In the genomic region with DNA sequence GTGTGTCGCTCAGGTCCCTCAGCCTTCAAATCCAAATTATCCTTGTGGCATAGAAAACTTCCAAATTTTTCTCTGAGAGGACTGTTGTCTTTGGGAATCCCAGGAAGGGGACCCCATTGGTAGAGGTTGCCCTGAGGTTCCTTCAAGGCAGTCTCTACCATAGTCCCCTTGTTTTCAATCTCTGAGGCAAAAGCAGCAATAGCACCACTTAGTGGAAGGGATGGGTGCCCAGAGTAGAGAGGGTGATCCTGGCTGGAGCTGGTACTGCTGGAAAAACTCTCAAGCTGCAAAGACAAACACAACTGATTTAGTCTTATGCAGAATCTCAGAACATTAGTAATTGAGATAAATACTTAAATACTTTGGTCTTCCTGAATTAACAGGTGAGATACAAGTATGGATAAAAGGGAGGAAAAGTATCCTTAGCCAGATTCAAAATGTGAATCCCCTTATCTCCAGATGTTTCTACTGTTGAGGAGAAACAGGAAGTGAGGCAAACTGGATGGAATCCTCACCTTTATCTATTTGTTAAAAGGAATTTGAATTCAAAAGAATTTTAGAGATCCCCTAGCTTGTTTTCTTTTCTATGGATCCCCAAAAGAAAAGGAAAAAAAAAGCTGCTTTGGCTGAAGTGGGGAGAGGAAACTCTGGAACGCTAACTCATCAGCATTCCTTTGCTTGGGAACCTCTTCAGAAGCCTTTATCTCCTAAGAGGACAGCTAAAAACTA, we compare ENCODE assay signal across 9 cellular contexts. TPM values are rescaled to one million over a fixed set of nuclear protein-coding genes. Genes with fewer than 3 reads are reported as not detected.
DNase-seq lines count a peak whose midpoint lies in the region; TF ChIP-seq lines count a peak whose summit lies in the region.
"Had no signal": no experiment of that assay in that cellular context is flagged by ENCODE, and none has a peak within 500 bp of the region (broad histone marks: within the 10 kb centered on the region; RNA-seq: fewer than 3 reads in every experiment).

No MANE protein-coding gene starts in this region.

- no peaks in the 10 kb centered on the region for H3K27me3 ChIP-seq in Karpas-422 (ENCODE audit: low read length)
- H3K27me3 ChIP-seq: SJSA1 had no signal

- H3K4me3 ChIP-seq in Karpas-422 (ENCODE audit: low read length) = no peak overlapping the region
- H3K4me3 ChIP-seq in choroid plexus epithelial cell (ENCODE audit: low read depth, low read length) = no peak overlapping the region
- H3K4me3 ChIP-seq: SJSA1 had no signal

- no peaks in the 10 kb centered on the region for H3K9me3 ChIP-seq in Karpas-422 (ENCODE audit: low read length)
- H3K9me3 ChIP-seq: SJSA1 had no signal

- no peak overlapping the region for H3K27ac ChIP-seq in Karpas-422 (ENCODE audit: low read length)
- H3K27ac ChIP-seq: SJSA1 had no signal

- no peak overlapping the region for H2AFZ ChIP-seq in Karpas-422 (ENCODE audit: low read length)

- in situ Hi-C loops in G401 (cut with HindIII; ENCODE audit: low sequenced_read_pairs) = no loop called here

- no peaks in the 10 kb centered on the region for H3K9me2 ChIP-seq in Karpas-422 (replicated peaks; ENCODE audit: insufficient read depth, low read length)

- peaks cover 72% of the 10 kb centered on the region for H3K79me2 ChIP-seq in Karpas-422 (ENCODE audit: low read length)

- H3K4me2 ChIP-seq in Karpas-422 (ENCODE audit: low read depth, low read length, poor library complexity, severe bottlenecking) = no peak overlapping the region

- H3K9ac ChIP-seq in Karpas-422 (ENCODE audit: low read length) = no peak overlapping the region

- H4K20me1 ChIP-seq in Karpas-422 (ENCODE audit: insufficient read depth, low read depth, low read length) = no peaks in the 10 kb centered on the region; the same call in 1 of the 2 replicates

- peak; percentile 16 for DNase-seq in G401 (ENCODE audit: low spot score)
- DNase-seq in Karpas-422 = peak; percentile 72
- DNase-seq in choroid plexus epithelial cell (ENCODE audit: low read depth) = peak; percentile 48
- DNase-seq in myocyte (ENCODE audit: low read depth) = peak; percentile 17
- DNase-seq in NCI-H1694 treated with DMSO at 0.1 percent for 48 hours (lab: John Stamatoyannopoulos, UW) = no peak
- DNase-seq in NCI-H510A (lab: John Stamatoyannopoulos, UW) = no peak
- DNase-seq in occipital lobe (lab: John Stamatoyannopoulos, UW) = no peak

- H3K4me1 ChIP-seq in Karpas-422 (ENCODE audit: low read length) = peaks cover 5% of the 10 kb centered on the region; the same call in 1 of the 2 replicates

- peaks cover 73% of the 10 kb centered on the region for H3K36me3 ChIP-seq in Karpas-422 (ENCODE audit: insufficient read depth, low read length)

- peak; percentile 63 for TF ChIP-seq CTCF in choroid plexus epithelial cell (conservative IDR thresholded peaks at IDR 0.05; ENCODE audit: low read depth, low read length)

RNA-seq across cellular contexts. Expression of a gene that starts 13.4 kb away (rescaled TPM):
- total RNA-seq in G401 (2014; rRNA removed; shearing (Covaris generic)) = 3.1 and 4.8 TPM in 2 replicates
- total RNA-seq in Karpas-422 (2014; rRNA removed; shearing (Covaris generic); ENCODE audit: low replicate concordance) = 54.5 and 61.8 TPM in 2 replicates
- total RNA-seq in myocyte (14.4 and 14.9 TPM in 2 replicates), occipital lobe (12.9 TPM)
- 7.2 TPM for polyA plus RNA-seq in myocyte (2012)

RNA-seq across cellular contexts. Expression of a gene that starts 47.4 kb away (rescaled TPM):
- not detected in 2 replicates for total RNA-seq in G401 (2014; rRNA removed; shearing (Covaris generic))
- 55.0 and 56.8 TPM in 2 replicates for total RNA-seq in Karpas-422 (2014; rRNA removed; shearing (Covaris generic); ENCODE audit: low replicate concordance)
- total RNA-seq in myocyte (0.78 TPM in 1 of 2 replicates, not detected in the other), occipital lobe (3.9 TPM)
- 0.55 TPM for polyA plus RNA-seq in myocyte (2012)
- total RNA-seq: pulmonary artery endothelial cell, SJSA1 had no signal

RNA-seq across cellular contexts. Expression of a gene that starts 58.0 kb away (rescaled TPM):
- not detected in 2 replicates for total RNA-seq in G401 (2014; rRNA removed; shearing (Covaris generic))
- total RNA-seq in Karpas-422 (2014; rRNA removed; shearing (Covaris generic); ENCODE audit: low replicate concordance) = not detected in 2 replicates
- total RNA-seq in myocyte (not detected in 2 replicates), occipital lobe (0.31 TPM)
- polyA plus RNA-seq in myocyte (2012) = 0.03 TPM
- total RNA-seq: pulmonary artery endothelial cell, SJSA1 had no signal

Comparison
In these comparisons a context has a peak if more than half of its experiments do, and no peak if none do; other contexts are left out.
1. DNase-seq: peak in G401 (single experiment), Karpas-422 (single experiment), choroid plexus epithelial cell (single experiment) and myocyte (single experiment); none in NCI-H1694 treated with DMSO at 0.1 percent for 48 hours (single experiment), NCI-H510A (single experiment) and occipital lobe (single experiment).
2. RNA of a gene that starts 47.4 kb away (total RNA-seq): 55.0 to 56.8 TPM in Karpas-422; 3.9 TPM in occipital lobe (single experiment), not detected in G401 and 0.78 TPM in myocyte; every median in the first group is over 10 times any median in the second.